In genomic region chr20:62792182-62792939, GRCh38 we compare ENCODE assay signal across 13 cellular contexts. TPM values are rescaled to one million over a fixed set of nuclear protein-coding genes. Genes with fewer than 3 reads are reported as not detected.
DNase-seq lines count a peak whose midpoint lies in the region; ATAC-seq and TF ChIP-seq lines count a peak whose summit lies in the region.
"Had no signal": no experiment of that assay in that cellular context is flagged by ENCODE, and none has a peak within 500 bp of the region (broad histone marks: within the 10 kb centered on the region; RNA-seq: fewer than 3 reads in every experiment).

No MANE protein-coding gene starts in this region.

- H3K4me1 ChIP-seq in Caco-2: peaks cover 10% of the 10 kb centered on the region

- ATAC-seq in activated CD4-positive, alpha-beta T cell treated with anti-CD3 and anti-CD28 coated beads for 36 hours: no peak
- no peak for ATAC-seq in HG03095 (IDR thresholded peaks at IDR 0.05; ENCODE audit: unreplicated experiment)
- no peak for ATAC-seq in HG03442 (IDR thresholded peaks at IDR 0.05; ENCODE audit: unreplicated experiment)
- ATAC-seq: left ventricle myocardium superior had no signal

- no peaks in the 10 kb centered on the region for H3K36me3 Mint-ChIP-seq in activated CD4-positive, alpha-beta T cell treated with anti-CD3 and anti-CD28 coated beads for 36 hours (ENCODE audit: low read depth)
- H3K36me3 Mint-ChIP-seq in dendritic cell treated with granulocyte-macrophage colony-stimulating factor and Interleukin-4, amounts not matched to agents 40 ng/mL and 50 ng/mL, for 4 days (ENCODE audit: low read depth): peaks cover 12% of the 10 kb centered on the region
- H3K36me3 Mint-ChIP-seq in Caco-2 (ENCODE audit: insufficient read depth, unreplicated experiment): peaks cover 33% of the 10 kb centered on the region

- H3K4me3 Mint-ChIP-seq in activated CD4-positive, alpha-beta T cell treated with anti-CD3 and anti-CD28 coated beads for 36 hours: no peak overlapping the region
- H3K4me3 Mint-ChIP-seq in dendritic cell treated with granulocyte-macrophage colony-stimulating factor and Interleukin-4, amounts not matched to agents 40 ng/mL and 50 ng/mL, for 4 days: no peak overlapping the region
- no peak overlapping the region for H3K4me3 Mint-ChIP-seq in Caco-2 (ENCODE audit: unreplicated experiment)

- CTCF ChIA-PET in activated CD4-positive, alpha-beta T cell treated with anti-CD3 and anti-CD28 coated beads for 36 hours (lab: Charles Lee): interaction anchor here (0.6 to 3.5 kb wide), 20 partner anchors 12 to 497 kb away, joined by 3 to 16 read pairs (median 4); no protein-coding TSS in a partner anchor
- CTCF ChIA-PET in Caco-2 (lab: Charles Lee): interaction anchor here (0.5 to 2.4 kb wide), 22 partner anchors 10 to 362 kb away, joined by 3 to 25 read pairs (median 6); partner anchors contain the start of gene NTSR1

- POLR2A ChIA-PET in activated CD4-positive, alpha-beta T cell treated with anti-CD3 and anti-CD28 coated beads for 36 hours (lab: Charles Lee): no interaction called here
- POLR2A ChIA-PET in Caco-2 (lab: Charles Lee): no interaction called here

- no peaks in the 10 kb centered on the region for H3K27me3 ChIP-seq in Caco-2 (replicated peaks; ENCODE audit: control insufficient read depth, insufficient read depth, low read length)
- H3K27me3 ChIP-seq: MG63, thyroid gland had no signal

- H3K36me3 ChIP-seq in Caco-2 (ENCODE audit: control insufficient read depth, insufficient read depth, low read length): no peaks in the 10 kb centered on the region; the same call in 1 of the 2 replicates
- H3K36me3 ChIP-seq: prostate gland, thyroid gland had no signal

- intact Hi-C loops in activated CD4-positive, alpha-beta T cell treated with anti-CD3 and anti-CD28 coated beads for 36 hours (cut with DNase I, micrococcal nuclease): loop anchor here (5.0 to 10.0 kb wide), 7 partner anchors 50 to 1270 kb away; partner anchors contain the start of genes ADRM1 (in 1 of the 2), MTG2 (in 1 of the 2), RPS21 (in 1 of the 2) and TAF4 (in 1 of the 2)
- intact Hi-C loops in dendritic cell treated with granulocyte-macrophage colony-stimulating factor and Interleukin-4, amounts not matched to agents 40 ng/mL and 50 ng/mL, for 4 days (cut with micrococcal nuclease): loop anchor here (5.0 kb wide), 1 partner anchor 490 kb away; the partner anchor contains the start of gene ADRM1
- intact Hi-C loops in Caco-2 (cut with micrococcal nuclease; ENCODE audit: unreplicated experiment): loop anchor here (5.0 to 10.0 kb wide), 3 partner anchors 65 to 488 kb away; partner anchors contain the start of gene ADRM1

- H3K9me3 Mint-ChIP-seq in activated CD4-positive, alpha-beta T cell treated with anti-CD3 and anti-CD28 coated beads for 36 hours (ENCODE audit: low read depth): no peaks in the 10 kb centered on the region
- peaks cover 8% of the 10 kb centered on the region for H3K9me3 Mint-ChIP-seq in dendritic cell treated with granulocyte-macrophage colony-stimulating factor and Interleukin-4, amounts not matched to agents 40 ng/mL and 50 ng/mL, for 4 days
- no peaks in the 10 kb centered on the region for H3K9me3 Mint-ChIP-seq in Caco-2 (ENCODE audit: unreplicated experiment)

- peaks cover 30% of the 10 kb centered on the region for H3K4me1 Mint-ChIP-seq in activated CD4-positive, alpha-beta T cell treated with anti-CD3 and anti-CD28 coated beads for 36 hours
- peaks cover 50% of the 10 kb centered on the region for H3K4me1 Mint-ChIP-seq in dendritic cell treated with granulocyte-macrophage colony-stimulating factor and Interleukin-4, amounts not matched to agents 40 ng/mL and 50 ng/mL, for 4 days (ENCODE audit: low read depth)
- peaks cover 2% of the 10 kb centered on the region for H3K4me1 Mint-ChIP-seq in Caco-2 (ENCODE audit: low read depth, unreplicated experiment)

- TF ChIP-seq CTCF in Caco-2 (IDR thresholded peaks at IDR 0.05; ENCODE audit: insufficient read depth in 1 of 2, low read depth in 1 of 2, low read length in 1 of 2, severe bottlenecking in 1 of 2, unreplicated experiment in 1 of 2): no peak

- no peaks in the 10 kb centered on the region for H3K9me3 ChIP-seq in Caco-2
- H3K9me3 ChIP-seq: MG63, prostate gland, thyroid gland had no signal

- DNase-seq in activated CD4-positive, alpha-beta T cell treated with anti-CD3 and anti-CD28 coated beads for 36 hours: no peak
- no peak for DNase-seq in activated CD4-positive, alpha-beta T cell treated with anti-CD3 and anti-CD28 coated beads for 1 hour
- DNase-seq in RKO (ENCODE audit: low spot score) (peak; percentile 34), renal cortical epithelial cell (ENCODE audit: low read depth) (peak; percentile 41), Caco-2 (no peak)
- DNase-seq: cortex of kidney, MG63 had no signal

- no peak overlapping the region for H3K4me3 ChIP-seq in Caco-2 (ENCODE audit: low read depth, low read length)
- H3K4me3 ChIP-seq: MG63, prostate gland, thyroid gland had no signal

- BruUV-seq in Caco-2 (replicated peaks; lab: Mats Ljungman, UMichigan): no TSS peak

- no peaks in the 10 kb centered on the region for H3K27me3 Mint-ChIP-seq in activated CD4-positive, alpha-beta T cell treated with anti-CD3 and anti-CD28 coated beads for 36 hours
- H3K27me3 Mint-ChIP-seq in dendritic cell treated with granulocyte-macrophage colony-stimulating factor and Interleukin-4, amounts not matched to agents 40 ng/mL and 50 ng/mL, for 4 days: no peaks in the 10 kb centered on the region
- no peaks in the 10 kb centered on the region for H3K27me3 Mint-ChIP-seq in Caco-2 (ENCODE audit: insufficient read depth, unreplicated experiment)

- peak overlapping the region; percentile 10 for H3K27ac Mint-ChIP-seq in activated CD4-positive, alpha-beta T cell treated with anti-CD3 and anti-CD28 coated beads for 36 hours
- peak overlapping the region; percentile 92 for H3K27ac Mint-ChIP-seq in dendritic cell treated with granulocyte-macrophage colony-stimulating factor and Interleukin-4, amounts not matched to agents 40 ng/mL and 50 ng/mL, for 4 days
- H3K27ac Mint-ChIP-seq in Caco-2 (ENCODE audit: unreplicated experiment): no peak overlapping the region

RNA-seq across cellular contexts. Expression of gene MRGBP, which starts 3.9 kb away (rescaled TPM):
- 10 to 100 TPM; 14.5 to 15.0 TPM for total RNA-seq in activated CD4-positive, alpha-beta T cell treated with anti-CD3 and anti-CD28 coated beads for 36 hours
- 12.7 and 24.3 TPM in 2 replicates for total RNA-seq in renal cortical epithelial cell
- 40.3 and 43.4 TPM in 2 replicates for total RNA-seq in Caco-2 (2022)

RNA-seq across cellular contexts. Expression of gene OGFR, which starts 12.3 kb away (rescaled TPM):
- total RNA-seq in activated CD4-positive, alpha-beta T cell treated with anti-CD3 and anti-CD28 coated beads for 36 hours: 10 to 100 TPM; 43.8 to 44.7 TPM
- total RNA-seq in renal cortical epithelial cell (35.3 and 45.8 TPM in 2 replicates), Caco-2 (2022) (78.2 and 84.7 TPM in 2 replicates)

RNA-seq across cellular contexts. Expression of gene COL9A3, which starts 24.5 kb away (rescaled TPM):
- total RNA-seq in activated CD4-positive, alpha-beta T cell treated with anti-CD3 and anti-CD28 coated beads for 36 hours: not detected
- 0.05 and 0.35 TPM in 2 replicates for total RNA-seq in renal cortical epithelial cell
- total RNA-seq in Caco-2 (2022): 6.4 and 7.9 TPM in 2 replicates

Comparison
In these comparisons a context has a peak if more than half of its experiments do, and no peak if none do; other contexts are left out.
1. DNase-seq: peak in RKO (single experiment) and renal cortical epithelial cell (single experiment); none in activated CD4-positive, alpha-beta T cell treated with anti-CD3 and anti-CD28 coated beads for 36 hours (single experiment), activated CD4-positive, alpha-beta T cell treated with anti-CD3 and anti-CD28 coated beads for 1 hour (single experiment) and Caco-2 (0 of 2).